Comparison of ENCODE assay signal across 8 cellular contexts in genomic region chr15:69895202-69895601, GRCh38.
"Had no signal": no experiment of that assay in that cellular context is flagged by ENCODE, and none has a peak within 500 bp of the region (broad histone marks: within the 10 kb centered on the region; RNA-seq: fewer than 3 reads in every experiment).

No MANE protein-coding gene starts in this region.

- ATAC-seq: GM23338, HepG2 had no signal

- DNase-seq: H9, HCEC 1CT, HFFc6, KBM-7 had no signal

- H3K27ac Mint-ChIP-seq: GM23338, H9, HFFc6, IgD-negative memory B cell had no signal

- H3K4me2 ChIP-seq: GM23338 had no signal

- H3K4me3 ChIP-seq: GM23338 had no signal

- H3K9me3 Mint-ChIP-seq: GM23338, HFFc6 had no signal

- H3K27ac ChIP-seq: HL-60 had no signal

- H3K4me3 Mint-ChIP-seq: GM23338, H9, HFFc6, IgD-negative memory B cell had no signal

- H2AFZ ChIP-seq: GM23338 had no signal
